19 cellular contexts compared by ENCODE assay signal in the genomic region with DNA sequence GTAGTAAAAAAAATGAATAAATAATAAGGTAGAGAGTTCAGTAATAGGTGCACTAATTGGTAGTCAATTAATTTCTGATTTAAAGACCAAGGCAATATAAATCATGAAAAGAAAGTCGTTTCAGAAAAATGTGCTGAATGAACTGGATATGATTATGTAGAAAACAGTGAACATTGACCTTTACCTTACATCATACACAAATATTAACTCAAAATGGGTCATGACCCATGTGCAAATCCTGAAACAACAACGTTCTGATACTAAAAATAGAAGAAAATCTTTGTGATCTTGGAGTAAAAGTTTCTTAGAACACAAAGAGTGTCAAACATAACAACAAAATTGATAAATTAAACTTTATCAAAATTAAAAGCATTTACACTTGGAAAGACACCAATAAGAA. TPM values are rescaled to one million over a fixed set of nuclear protein-coding genes. Genes with fewer than 3 reads are reported as not detected.
DNase-seq lines count a peak whose midpoint lies in the region; ATAC-seq, FAIRE-seq and TF ChIP-seq lines count a peak whose summit lies in the region.
"Had no signal": no experiment of that assay in that cellular context is flagged by ENCODE, and none has a peak within 500 bp of the region (broad histone marks: within the 10 kb centered on the region; RNA-seq: fewer than 3 reads in every experiment).

No MANE protein-coding gene starts in this region.

- peak; percentile 48 for FAIRE-seq in D721Med (lab: Jason Lieb, UNC)
- FAIRE-seq: A549, GM12891 had no signal

- peak overlapping the region; percentile 5 for H3K27ac Mint-ChIP-seq in chondrocyte (ENCODE audit: unreplicated experiment)
- H3K27ac Mint-ChIP-seq in nephron progenitor cell = no peak overlapping the region
- H3K27ac Mint-ChIP-seq: B cell; CD4-positive, alpha-beta T cell; CD8-positive, alpha-beta T cell had no signal

- H3K4me3 ChIP-seq in PC-3 (ENCODE audit: low read length) = no peak overlapping the region
- H3K4me3 ChIP-seq: A549; BLaER1 treated with 17β-estradiol and CSF1 and Interleukin-3, amounts not matched to agents 10 nM and 100 nM had no signal

- no peak for DNase-seq in D721Med (ENCODE audit: insufficient read length, low spot score)
- DNase-seq in DMS53 treated with DMSO at 0.1 percent for 48 hours (lab: John Stamatoyannopoulos, UW; ENCODE audit: unreplicated experiment) = peak; percentile 17
- no peak for DNase-seq in chondrocyte (ENCODE audit: low spot score)
- no peak for DNase-seq in PC-3
- DNase-seq in HUDEP-2 (lab: John Stamatoyannopoulos, UW; ENCODE audit: unreplicated experiment in 76 of 76) = no peak
- no peak for DNase-seq in nephron progenitor cell
- DNase-seq: AML-193; CD4-positive, alpha-beta T cell; CD8-positive, alpha-beta T cell; COR-L47; DMS79 treated with DMSO at 0.1 percent for 48 hours; GF-D8 had no signal

- H3K27ac ChIP-seq in 22Rv1 (0 out of 2 replicates have a peak overlapping the region, but pooled peaks have one; percentile 1), PC-3 (ENCODE audit: low read length) (no peak overlapping the region)
- H3K27ac ChIP-seq: A549; BLaER1 treated with 17β-estradiol and CSF1 and Interleukin-3, amounts not matched to agents 10 nM and 100 nM; C4-2B had no signal

- H3K9me2 ChIP-seq in PC-3 (replicated peaks; ENCODE audit: low read length) = no peaks in the 10 kb centered on the region

- H4K20me1 ChIP-seq in PC-3 (ENCODE audit: low read length) = no peaks in the 10 kb centered on the region
- H4K20me1 ChIP-seq: BLaER1 treated with 17β-estradiol and CSF1 and Interleukin-3, amounts not matched to agents 10 nM and 100 nM had no signal

- no peaks in the 10 kb centered on the region for H3K36me3 ChIP-seq in PC-3 (ENCODE audit: low read depth, low read length)
- H3K36me3 ChIP-seq: BLaER1 treated with 17β-estradiol and CSF1 and Interleukin-3, amounts not matched to agents 10 nM and 100 nM had no signal

- H2AFZ ChIP-seq in PC-3 (ENCODE audit: low read length) = no peak overlapping the region

- H3K9ac ChIP-seq in PC-3 (ENCODE audit: low read length) = no peak overlapping the region
- H3K9ac ChIP-seq: BLaER1 treated with 17β-estradiol and CSF1 and Interleukin-3, amounts not matched to agents 10 nM and 100 nM had no signal

- CTCF ChIA-PET in PC-3 (lab: Charles Lee) = no interaction called here

- intact Hi-C loops in PC-3 (cut with micrococcal nuclease) = no loop called here

- no peaks in the 10 kb centered on the region for H3F3A ChIP-seq in PC-3 (ENCODE audit: low read length, unreplicated experiment)

- no peaks in the 10 kb centered on the region for H3K9me3 ChIP-seq in PC-3 (ENCODE audit: low read length)
- H3K9me3 ChIP-seq: A549; BLaER1 treated with 17β-estradiol and CSF1 and Interleukin-3, amounts not matched to agents 10 nM and 100 nM had no signal

- POLR2A ChIA-PET in PC-3 (lab: Charles Lee; ENCODE audit: unreplicated experiment) = no interaction called here

- peaks cover under 1% of the 10 kb centered on the region for H3K9me3 Mint-ChIP-seq in chondrocyte (ENCODE audit: low read depth)
- H3K9me3 Mint-ChIP-seq in nephron progenitor cell = no peaks in the 10 kb centered on the region
- H3K9me3 Mint-ChIP-seq: CD4-positive, alpha-beta T cell; CD8-positive, alpha-beta T cell had no signal

- H3K4me1 ChIP-seq in PC-3 (ENCODE audit: insufficient read depth, low read length) = no peaks in the 10 kb centered on the region
- H3K4me1 ChIP-seq: A549; BLaER1 treated with 17β-estradiol and CSF1 and Interleukin-3, amounts not matched to agents 10 nM and 100 nM had no signal

- H3K36me3 Mint-ChIP-seq in chondrocyte (ENCODE audit: low read depth) (peaks cover 11% of the 10 kb centered on the region), nephron progenitor cell (ENCODE audit: low read depth) (peaks cover under 1% of the 10 kb centered on the region)
- H3K36me3 Mint-ChIP-seq: CD8-positive, alpha-beta T cell had no signal

- H3K4me3 Mint-ChIP-seq in chondrocyte (ENCODE audit: unreplicated experiment) = no peak overlapping the region
- H3K4me3 Mint-ChIP-seq in nephron progenitor cell = no peak overlapping the region
- H3K4me3 Mint-ChIP-seq: B cell; CD4-positive, alpha-beta T cell; CD8-positive, alpha-beta T cell had no signal

- H3K27me3 ChIP-seq in PC-3 (ENCODE audit: low read length) = peaks cover 41% of the 10 kb centered on the region
- H3K27me3 ChIP-seq: BLaER1 treated with 17β-estradiol and CSF1 and Interleukin-3, amounts not matched to agents 10 nM and 100 nM had no signal

- no peak overlapping the region for H3K4me2 ChIP-seq in PC-3 (ENCODE audit: low read length)
- H3K4me2 ChIP-seq: A549; BLaER1 treated with 17β-estradiol and CSF1 and Interleukin-3, amounts not matched to agents 10 nM and 100 nM had no signal

- no peaks in the 10 kb centered on the region for H3K27me3 Mint-ChIP-seq in chondrocyte (ENCODE audit: low read depth)
- H3K27me3 Mint-ChIP-seq in nephron progenitor cell (ENCODE audit: low read depth, poor library complexity) = peaks cover 4% of the 10 kb centered on the region
- H3K27me3 Mint-ChIP-seq: B cell; CD4-positive, alpha-beta T cell had no signal

- BruUV-seq in PC-3 (replicated peaks; lab: Mats Ljungman, UMichigan) = no TSS peak

- TF ChIP-seq CTCF in 22Rv1 (IDR thresholded peaks at IDR 0.05) (no peak), D721Med (IDR thresholded peaks at IDR 0.05; ENCODE audit: insufficient read depth, missing control alignments) (no peak), chondrocyte (IDR thresholded peaks at IDR 0.05) (no peak), PC-3 (conservative IDR thresholded peaks at IDR 0.05; ENCODE audit: low read depth, low read length) (no peak), nephron progenitor cell (IDR thresholded peaks at IDR 0.05) (no peak)

- ATAC-seq in PC-3 (no peak), GM18868 (IDR thresholded peaks at IDR 0.05; ENCODE audit: unreplicated experiment) (no peak)
- ATAC-seq: A549; CD8-positive, alpha-beta T cell had no signal

- H3K4me1 Mint-ChIP-seq in chondrocyte (ENCODE audit: low read depth) (peaks cover 18% of the 10 kb centered on the region), nephron progenitor cell (no peaks in the 10 kb centered on the region)
- H3K4me1 Mint-ChIP-seq: B cell had no signal

- H3K79me2 ChIP-seq in PC-3 (ENCODE audit: low read length) = no peaks in the 10 kb centered on the region

RNA-seq across cellular contexts. Expression of a gene that starts 39.1 kb away (rescaled TPM):
- 1,010 to 1,354 TPM (median 1,042 TPM) in 3 replicates for total RNA-seq in chondrocyte
- not detected in 2 replicates for total RNA-seq in PC-3 (2014; rRNA removed)
- total RNA-seq: B cell; CD4-positive, alpha-beta T cell; CD8-positive, alpha-beta T cell had no signal

Comparison
In these comparisons a context has a peak if more than half of its experiments do, and no peak if none do; other contexts are left out.
1. RNA of a gene that starts 39.1 kb away (total RNA-seq): 1,010 to 1,354 TPM in chondrocyte; not detected in PC-3; every median in the first group is over 1,000 times any median in the second.